ENCODE assay signal across 12 cellular contexts in genomic region chr12:42704810-42705401, GRCh38.
"Had no signal": no experiment of that assay in that cellular context is flagged by ENCODE, and none has a peak within 500 bp of the region (broad histone marks: within the 10 kb centered on the region; RNA-seq: fewer than 3 reads in every experiment).

No MANE protein-coding gene starts in this region.

- H3K36me3 Mint-ChIP-seq: WTC11 had no signal

- H3K27ac ChIP-seq: coronary artery, pancreas had no signal

- H3K9me3 Mint-ChIP-seq: WTC11 had no signal

- H3K27ac Mint-ChIP-seq: activated CD8-positive, alpha-beta T cell treated with anti-CD3 and anti-CD28 coated beads, Interleukin-2, amount 10 ng/mL, durations not matched to agents 7 days and 5 days; WTC11 had no signal

- H3K4me3 ChIP-seq: coronary artery, pancreas, skin epidermis, tibial nerve had no signal

- H3K9me3 ChIP-seq: pancreas, tibial nerve had no signal

- H3K36me3 ChIP-seq: pancreas, tibial nerve had no signal

- H3K4me1 Mint-ChIP-seq: WTC11 had no signal

- H3K4me1 ChIP-seq: pancreas had no signal

- DNase-seq: activated CD4-positive, alpha-beta T cell treated with anti-CD3 and anti-CD28 coated beads for 48 hours; activated CD8-positive, alpha-beta memory T cell treated with anti-CD3 and anti-CD28 coated beads, Interleukin-2, amount 50 U/mL, for 48 hours; activated CD8-positive, alpha-beta T cell treated with anti-CD3 and anti-CD28 coated beads, Interleukin-2, amount 10 ng/mL, durations not matched to agents 7 days and 5 days; activated naive CD4-positive, alpha-beta T cell; kidney glomerular epithelial cell; pancreas; T-helper 9 cell had no signal

- ATAC-seq: activated CD8-positive, alpha-beta T cell treated with anti-CD3 and anti-CD28 coated beads, Interleukin-2, amount 10 ng/mL, durations not matched to agents 7 days and 5 days; esophagus mucosa; WTC11 had no signal

- H3K27me3 ChIP-seq: pancreas, tibial nerve had no signal

- H3K4me3 Mint-ChIP-seq: activated CD8-positive, alpha-beta T cell treated with anti-CD3 and anti-CD28 coated beads, Interleukin-2, amount 10 ng/mL, durations not matched to agents 7 days and 5 days; WTC11 had no signal
